1 cellular context compared by ENCODE assay signal in genomic region chr1:16440480-16441311, GRCh38.
TF ChIP-seq lines count a peak whose summit lies in the region.

NECAP2 (plus strand) TSS chr1:16440724; CDS start chr1:16440762, 38 bp downstream.

TF ChIP-seq in HepG2, 621 proteins besides CTCF, POLR2A, EP300 and RAD21 (continued from another document and continues in another):
- TF ChIP-seq ZBTB34 (CRISPR knock-in tag; IDR thresholded peaks at IDR 0.05) (no peak), ZNF720 (CRISPR knock-in tag; IDR thresholded peaks at IDR 0.05) (no peak), ZMAT5 (CRISPR knock-in tag; IDR thresholded peaks at IDR 0.05; ENCODE audit: borderline replicate concordance, low read depth) (no peak), PRDM4 (CRISPR knock-in tag; IDR thresholded peaks at IDR 0.05; ENCODE audit: borderline replicate concordance) (no peak), DNMT3B (CRISPR knock-in tag; conservative IDR thresholded peaks at IDR 0.05) (0 out of 2 replicates have a peak, but pooled peaks have one; percentile 56), CHD4 (IDR thresholded peaks at IDR 0.05; ENCODE audit: borderline replicate concordance, low read length) (no peak), HNF4A (CRISPR knock-in tag; IDR thresholded peaks at IDR 0.05) (peak; percentile 27; the same call in 1 of the 2 replicates), ZNF484 (CRISPR knock-in tag; IDR thresholded peaks at IDR 0.05; ENCODE audit: borderline replicate concordance, low read depth) (0 out of 2 replicates have a peak, but pooled peaks have one; percentile 73), ARNT (IDR thresholded peaks at IDR 0.05) (no peak), FOSL2 (CRISPR knock-in tag; IDR thresholded peaks at IDR 0.05) (peak; percentile 66), TARDBP (CRISPR knock-in tag; IDR thresholded peaks at IDR 0.05) (peak; percentile 76), SALL2 (CRISPR knock-in tag; IDR thresholded peaks at IDR 0.05) (peak; percentile 94), EHMT2 (IDR thresholded peaks at IDR 0.05; ENCODE audit: borderline replicate concordance, low read depth, low read length) (no peak), ZNF33B (CRISPR knock-in tag; IDR thresholded peaks at IDR 0.05) (no peak), MXI1 (IDR thresholded peaks at IDR 0.05; ENCODE audit: borderline replicate concordance, low read depth, low read length) (peak; percentile 91; the same call in 1 of the 3 replicates), EZH2 (conservative IDR thresholded peaks at IDR 0.05; ENCODE audit: low read depth, low read length) (no peak), SIN3A (IDR thresholded peaks at IDR 0.05; ENCODE audit: borderline replicate concordance, low read depth, low read length) (peak; percentile 90), SCMH1 (CRISPR knock-in tag; IDR thresholded peaks at IDR 0.05; ENCODE audit: borderline replicate concordance) (no peak), KDM5A (IDR thresholded peaks at IDR 0.05; ENCODE audit: borderline replicate concordance, low read length) (peak; percentile 71), CBX2 (IDR thresholded peaks at IDR 0.05; ENCODE audit: low read depth, low read length) (no peak), CBX2 (CRISPR knock-in tag; IDR thresholded peaks at IDR 0.05; ENCODE audit: low read depth) (no peak), ZBTB33 (CRISPR knock-in tag; IDR thresholded peaks at IDR 0.05) (peak; percentile 79), CCAR2 (optimal IDR thresholded peaks at IDR 0.05; ENCODE audit: low read depth, low read length) (no peak), ZNF670 (CRISPR knock-in tag; IDR thresholded peaks at IDR 0.05; ENCODE audit: borderline replicate concordance) (peak; percentile 75; the same call in 1 of the 2 replicates), ZUFSP (CRISPR knock-in tag; IDR thresholded peaks at IDR 0.05; ENCODE audit: borderline replicate concordance) (no peak), ZFP91 (CRISPR knock-in tag; IDR thresholded peaks at IDR 0.05; ENCODE audit: borderline replicate concordance) (peak; percentile 97), ZNF780A (CRISPR knock-in tag; IDR thresholded peaks at IDR 0.05) (0 out of 2 replicates have a peak, but pooled peaks have one; percentile 37), ZNF333 (CRISPR knock-in tag; IDR thresholded peaks at IDR 0.05; ENCODE audit: borderline replicate concordance) (no peak), NCOA5 (CRISPR knock-in tag; IDR thresholded peaks at IDR 0.05) (no peak), GTF3A (CRISPR knock-in tag; conservative IDR thresholded peaks at IDR 0.05) (peak; percentile 54; the same call in 1 of the 2 replicates), SIX1 (CRISPR knock-in tag; IDR thresholded peaks at IDR 0.05; ENCODE audit: borderline replicate concordance) (0 out of 2 replicates have a peak, but pooled peaks have one; percentile 15), DMTF1 (CRISPR knock-in tag; IDR thresholded peaks at IDR 0.05) (0 out of 2 replicates have a peak, but pooled peaks have one; percentile 34), NFE2L1 (CRISPR knock-in tag; IDR thresholded peaks at IDR 0.05; ENCODE audit: borderline replicate concordance) (peak; percentile 85; the same call in 1 of the 2 replicates), XBP1 (CRISPR knock-in tag; IDR thresholded peaks at IDR 0.05) (peak; percentile 74; the same call in 1 of the 2 replicates), ZBTB7A (CRISPR knock-in tag; IDR thresholded peaks at IDR 0.05) (no peak), MAFG (CRISPR knock-in tag; IDR thresholded peaks at IDR 0.05) (no peak), REXO4 (CRISPR knock-in tag; IDR thresholded peaks at IDR 0.05; ENCODE audit: borderline replicate concordance) (no peak), KLF13 (CRISPR knock-in tag; IDR thresholded peaks at IDR 0.05) (0 out of 2 replicates have a peak, but pooled peaks have one; percentile 25), ZFP41 (CRISPR knock-in tag; IDR thresholded peaks at IDR 0.05; ENCODE audit: borderline replicate concordance) (no peak), RNF2 (conservative IDR thresholded peaks at IDR 0.05; ENCODE audit: low read depth) (no peak), KLF11 (CRISPR knock-in tag; IDR thresholded peaks at IDR 0.05) (peak; percentile 58; the same call in 1 of the 2 replicates), CERS6 (CRISPR knock-in tag; IDR thresholded peaks at IDR 0.05) (no peak), ZNF20 (CRISPR knock-in tag; IDR thresholded peaks at IDR 0.05) (peak; percentile 62; the same call in 1 of the 2 replicates), ONECUT2 (CRISPR knock-in tag; IDR thresholded peaks at IDR 0.05) (no peak), GABPB1 (CRISPR knock-in tag; IDR thresholded peaks at IDR 0.05) (peak; percentile 98), PLSCR1 (CRISPR knock-in tag; IDR thresholded peaks at IDR 0.05; ENCODE audit: borderline replicate concordance) (no peak)
